ENCODE assay signal across 27 cellular contexts in genomic region chr2:233002829-233003657, GRCh38. TPM values are rescaled to one million over a fixed set of nuclear protein-coding genes. Genes with fewer than 3 reads are reported as not detected.
DNase-seq lines count a peak whose midpoint lies in the region; ATAC-seq and TF ChIP-seq lines count a peak whose summit lies in the region.
"Had no signal": no experiment of that assay in that cellular context is flagged by ENCODE, and none has a peak within 500 bp of the region (broad histone marks: within the 10 kb centered on the region; RNA-seq: fewer than 3 reads in every experiment).

No MANE protein-coding gene starts in this region.

- no peaks in the 10 kb centered on the region for H3K9me3 ChIP-seq in spleen
- H3K9me3 ChIP-seq: BLaER1 treated with 17β-estradiol and CSF1 and Interleukin-3, amounts not matched to agents 10 nM and 100 nM; HAP-1 had no signal

- no peaks in the 10 kb centered on the region for H4K20me1 ChIP-seq in GM23338 (replicated peaks; ENCODE audit: insufficient read depth)
- H4K20me1 ChIP-seq: BLaER1 treated with 17β-estradiol and CSF1 and Interleukin-3, amounts not matched to agents 10 nM and 100 nM had no signal

- H3K4me1 ChIP-seq in GM23338 (ENCODE audit: insufficient read depth) (no peaks in the 10 kb centered on the region), spleen (no peaks in the 10 kb centered on the region)
- H3K4me1 ChIP-seq: HAP-1 had no signal

- no peaks in the 10 kb centered on the region for H3K9me3 Mint-ChIP-seq in GM23338
- no peaks in the 10 kb centered on the region for H3K9me3 Mint-ChIP-seq in activated CD4-positive, alpha-beta T cell treated with anti-CD3 and anti-CD28 coated beads for 36 hours (ENCODE audit: low read depth)
- H3K9me3 Mint-ChIP-seq: CD4-positive, alpha-beta T cell; HFFc6 had no signal

- TF ChIP-seq CTCF in GM23338 (conservative IDR thresholded peaks at IDR 0.05; ENCODE audit: low read depth in 2 of 2) = no peak
- no peak for TF ChIP-seq CTCF in coronary artery (IDR thresholded peaks at IDR 0.05)
- no peak for TF ChIP-seq CTCF in spleen (IDR thresholded peaks at IDR 0.05 in 8 of 11, conservative IDR thresholded peaks at IDR 0.05 in 3 of 11)

- no peaks in the 10 kb centered on the region for H3K79me2 ChIP-seq in GM23338 (replicated peaks; ENCODE audit: insufficient read depth)

- H2AFZ ChIP-seq in GM23338 = peak overlapping the region; percentile 38; the same call in 1 of the 2 replicates
- H2AFZ ChIP-seq: GM23248 had no signal

- H3K27me3 ChIP-seq in GM23338 (ENCODE audit: insufficient read depth) (no peaks in the 10 kb centered on the region), spleen (replicated peaks in 1 of 7) (no peaks in the 10 kb centered on the region)
- H3K27me3 ChIP-seq: BLaER1 treated with 17β-estradiol and CSF1 and Interleukin-3, amounts not matched to agents 10 nM and 100 nM had no signal

- H3K27ac ChIP-seq in GM23338 (ENCODE audit: low read depth) (no peak overlapping the region), coronary artery (no peak overlapping the region), spleen (no peak overlapping the region)
- H3K27ac ChIP-seq: BLaER1 treated with 17β-estradiol and CSF1 and Interleukin-3, amounts not matched to agents 10 nM and 100 nM; GM23248 had no signal

- H3K27me3 Mint-ChIP-seq in GM23338 (ENCODE audit: insufficient read depth, low read depth, poor library complexity) = peaks cover 13% of the 10 kb centered on the region
- H3K27me3 Mint-ChIP-seq in activated CD4-positive, alpha-beta T cell treated with anti-CD3 and anti-CD28 coated beads for 36 hours = no peaks in the 10 kb centered on the region
- H3K27me3 Mint-ChIP-seq: CD4-positive, alpha-beta T cell had no signal

- no peak overlapping the region for H3K4me3 Mint-ChIP-seq in GM23338
- H3K4me3 Mint-ChIP-seq in activated CD4-positive, alpha-beta T cell treated with anti-CD3 and anti-CD28 coated beads for 36 hours = no peak overlapping the region
- H3K4me3 Mint-ChIP-seq: CD4-positive, alpha-beta T cell; HFFc6 had no signal

- H3K4me2 ChIP-seq in GM23338 = no peak overlapping the region

- no peak overlapping the region for H3K27ac Mint-ChIP-seq in GM23338
- H3K27ac Mint-ChIP-seq in activated CD4-positive, alpha-beta T cell treated with anti-CD3 and anti-CD28 coated beads for 36 hours = no peak overlapping the region
- H3K27ac Mint-ChIP-seq: CD4-positive, alpha-beta T cell; HFFc6 had no signal

- CTCF ChIA-PET in activated CD4-positive, alpha-beta T cell treated with anti-CD3 and anti-CD28 coated beads for 36 hours (lab: Charles Lee) = no interaction called here

- TF ChIP-seq POLR2A in spleen (IDR thresholded peaks at IDR 0.05) = no peak

- intact Hi-C loops in spleen (cut with DNase I; ENCODE audit: low total_unique reads) = no loop called here
- intact Hi-C loops in activated CD4-positive, alpha-beta T cell treated with anti-CD3 and anti-CD28 coated beads for 36 hours (cut with DNase I, micrococcal nuclease) = no loop called here

- H3F3A ChIP-seq in GM23338 (replicated peaks; ENCODE audit: low read depth) = no peaks in the 10 kb centered on the region

- no peaks in the 10 kb centered on the region for H3K36me3 ChIP-seq in GM23338 (ENCODE audit: insufficient read depth)
- H3K36me3 ChIP-seq in spleen = no peaks in the 10 kb centered on the region
- H3K36me3 ChIP-seq: BLaER1 treated with 17β-estradiol and CSF1 and Interleukin-3, amounts not matched to agents 10 nM and 100 nM; HAP-1 had no signal

- 82 to 94% (median 85%) methylated on average over 18 to 19 of the region's 19 CpGs for WGBS in spleen, 5 donors

- no peak for ATAC-seq in GM23338
- ATAC-seq in GM18502 (IDR thresholded peaks at IDR 0.05; ENCODE audit: poor library complexity, unreplicated experiment) = no peak
- no peak for ATAC-seq in activated CD4-positive, alpha-beta T cell treated with anti-CD3 and anti-CD28 coated beads for 36 hours

- no peak for DNase-seq in GM23338 (ENCODE audit: low spot score)
- DNase-seq in coronary artery (ENCODE audit: low spot score) = peak; percentile 40
- DNase-seq in mesenteric fat pad (ENCODE audit: low spot score) = peak; percentile 80
- DNase-seq in spleen = peak; percentile 43
- DNase-seq in UCSD-AML1 (lab: John Stamatoyannopoulos, UW; ENCODE audit: unreplicated experiment) = no peak
- DNase-seq in activated CD4-positive, alpha-beta T cell treated with anti-CD3 and anti-CD28 coated beads for 36 hours = no peak
- DNase-seq: CD4-positive, alpha-beta T cell; GM23248; HFFc6; KBM-7; MV-4-11; NCI-H1105 treated with DMSO at 0.1 percent for 48 hours; NCI-H146; NCI-H1930; NCI-H446 treated with DMSO at 0.1 percent for 48 hours; NCI-H526; NCI-H82; NK-92 treated with Interleukin-12 subunit alpha and Interleukin-12 subunit beta, amount 100 ng/mL, for 24 hours; RPMI8226; SHP77 had no signal

- H3K4me1 Mint-ChIP-seq in GM23338 = peaks cover 2% of the 10 kb centered on the region; the same call in 1 of the 3 replicates
- no peaks in the 10 kb centered on the region for H3K4me1 Mint-ChIP-seq in activated CD4-positive, alpha-beta T cell treated with anti-CD3 and anti-CD28 coated beads for 36 hours

- POLR2A ChIA-PET in activated CD4-positive, alpha-beta T cell treated with anti-CD3 and anti-CD28 coated beads for 36 hours (lab: Charles Lee) = no interaction called here

- H3K4me3 ChIP-seq in GM23338 = no peak overlapping the region
- H3K4me3 ChIP-seq in coronary artery = no peak overlapping the region
- H3K4me3 ChIP-seq in spleen = no peak overlapping the region
- H3K4me3 ChIP-seq: BLaER1 treated with 17β-estradiol and CSF1 and Interleukin-3, amounts not matched to agents 10 nM and 100 nM; GM23248; HAP-1 had no signal

- H3K36me3 Mint-ChIP-seq in GM23338 (ENCODE audit: low read depth) = no peaks in the 10 kb centered on the region
- no peaks in the 10 kb centered on the region for H3K36me3 Mint-ChIP-seq in activated CD4-positive, alpha-beta T cell treated with anti-CD3 and anti-CD28 coated beads for 36 hours (ENCODE audit: low read depth)

- H3K9me2 ChIP-seq in GM23338 (ENCODE audit: insufficient read depth) = no peaks in the 10 kb centered on the region

TF ChIP-seq in GM23338, 12 proteins besides CTCF, POLR2A, EP300 and RAD21 (continues in another document):
- TF ChIP-seq CREB1 (CRISPR knock-in tag; IDR thresholded peaks at IDR 0.05; ENCODE audit: low read depth) (no peak), EZH2 (IDR thresholded peaks at IDR 0.05; ENCODE audit: low read depth, unreplicated experiment) (no peak), ZNF331 (CRISPR knock-in tag; IDR thresholded peaks at IDR 0.05; ENCODE audit: low read depth) (no peak), STAT1 (IDR thresholded peaks at IDR 0.05; ENCODE audit: unreplicated experiment) (no peak), ETS1 (IDR thresholded peaks at IDR 0.05) (no peak)

RNA-seq across cellular contexts. Expression of gene NGEF, which starts 10.0 kb away (rescaled TPM):
- 4.2 and 5.4 TPM in 2 replicates for total RNA-seq in GM23338 (2014; rRNA removed; shearing (Covaris generic))
- polyA plus RNA-seq in GM23338 (2016; fragmentation: Nextera tagmentation; extraction: Ambion mirVana) (1.8 and 1.9 TPM in 2 replicates), spleen (under 1 TPM in 2 of 3 donors, not detected in 1; 0.26 to 0.45 TPM)
- total RNA-seq in mesenteric fat pad (0.35 TPM), spleen (under 1 TPM in 3 of 7 donors, not detected in 4; 0.23 to 0.79 (median 0.43) TPM)
- 1 to 10 TPM; 1.5 to 2.0 TPM for total RNA-seq in activated CD4-positive, alpha-beta T cell treated with anti-CD3 and anti-CD28 coated beads for 36 hours
- total RNA-seq: CD4-positive, alpha-beta T cell; SK-MEL-5 had no signal
- polyA plus RNA-seq: GM23248 had no signal

RNA-seq across cellular contexts. Expression of gene NEU2, which starts 29.4 kb away (rescaled TPM):
- not detected in 2 replicates for total RNA-seq in GM23338 (2014; rRNA removed; shearing (Covaris generic))
- polyA plus RNA-seq in GM23338 (2016; fragmentation: Nextera tagmentation; extraction: Ambion mirVana) = not detected in 2 replicates
- total RNA-seq in mesenteric fat pad = not detected
- total RNA-seq in spleen = not detected
- polyA plus RNA-seq in spleen = not detected
- total RNA-seq in activated CD4-positive, alpha-beta T cell treated with anti-CD3 and anti-CD28 coated beads for 36 hours = not detected
- total RNA-seq: CD4-positive, alpha-beta T cell; GM23248; HFFc6; LHCN-M2; MCF 10A; SK-MEL-5 had no signal
- polyA plus RNA-seq: AG04450, GM23248 had no signal

RNA-seq across cellular contexts. Expression of gene INPP5D, which starts 57.1 kb away (rescaled TPM):
- 8.0 and 8.3 TPM in 2 replicates for total RNA-seq in GM23338 (2014; rRNA removed; shearing (Covaris generic))
- polyA plus RNA-seq in GM23338 (2016; fragmentation: Nextera tagmentation; extraction: Ambion mirVana) = 5.4 and 6.6 TPM in 2 replicates
- total RNA-seq in mesenteric fat pad = 28.8 TPM
- 100 to 1,000 TPM; 172 to 246 (median 186) TPM for total RNA-seq in spleen
- polyA plus RNA-seq in spleen = 10 to 100 TPM; 71.1 to 97.8 (median 97.4) TPM
- total RNA-seq in activated CD4-positive, alpha-beta T cell treated with anti-CD3 and anti-CD28 coated beads for 36 hours = 10 to 100 TPM; 40.5 to 53.4 TPM
- total RNA-seq: GM23248 had no signal

Comparison
In these comparisons a context has a peak if more than half of its experiments do, and no peak if none do; other contexts are left out.
1. DNase-seq: peak in coronary artery (single experiment), mesenteric fat pad (single experiment) and spleen (single experiment); none in GM23338 (single experiment), UCSD-AML1 (single experiment) and activated CD4-positive, alpha-beta T cell treated with anti-CD3 and anti-CD28 coated beads for 36 hours (single experiment).